In the genomic region with DNA sequence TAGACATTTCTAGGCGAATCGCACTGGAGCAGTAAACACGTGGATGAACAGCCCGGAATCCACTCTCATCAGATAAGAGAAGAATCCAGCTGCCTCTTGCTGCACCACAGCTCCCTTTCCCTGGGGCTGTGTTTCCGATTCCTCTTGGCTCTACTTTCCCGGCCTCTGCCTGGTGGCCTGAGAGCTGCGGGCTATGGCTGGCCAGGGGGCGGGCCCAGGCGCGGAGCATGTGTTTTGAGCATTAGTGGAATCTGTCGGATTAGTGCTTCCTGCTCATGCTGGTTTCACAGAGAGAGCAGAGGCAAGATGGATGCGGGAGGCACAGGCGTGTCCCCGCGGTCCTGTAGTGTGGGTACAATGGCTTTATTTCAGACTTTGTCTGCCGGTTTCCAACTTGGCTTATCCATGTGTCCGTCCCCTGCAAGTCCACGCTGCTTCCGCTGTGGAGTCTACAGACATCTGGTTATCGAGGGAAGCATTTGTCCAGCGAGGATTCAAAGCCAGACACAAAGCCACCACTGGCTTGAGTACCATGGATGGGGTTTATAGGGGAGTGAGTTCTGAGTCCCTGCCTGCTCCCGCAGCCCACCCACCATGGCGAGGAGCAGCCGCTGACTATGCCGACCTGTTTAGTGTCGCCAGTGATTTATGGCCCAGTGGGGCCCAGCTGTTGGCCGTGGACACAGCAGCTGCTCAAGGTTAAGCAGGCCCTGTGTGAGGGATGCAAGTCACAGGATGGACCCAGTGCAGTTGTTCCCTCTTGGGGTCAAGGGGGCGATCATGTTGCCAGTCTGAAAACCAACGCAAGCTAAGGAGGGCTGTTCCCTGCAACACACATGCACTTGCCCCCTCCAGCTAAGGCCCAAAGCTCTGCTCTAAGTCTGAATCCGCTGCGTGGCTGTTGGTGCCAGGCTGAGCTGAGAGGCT, we compare ENCODE assay signal across 1 cellular context.
TF ChIP-seq lines count a peak whose summit lies in the region.

No MANE protein-coding gene starts in this region.

TF ChIP-seq in HepG2, 621 proteins besides CTCF, POLR2A, EP300 and RAD21 (continued from another document and continues in another):
- TF ChIP-seq HOXA9 (CRISPR knock-in tag; IDR thresholded peaks at IDR 0.05; ENCODE audit: borderline replicate concordance) (peak; percentile 84; the same call in 1 of the 2 replicates), ZBTB38 (CRISPR knock-in tag; IDR thresholded peaks at IDR 0.05) (peak; percentile 89), ZNF660 (CRISPR knock-in tag; IDR thresholded peaks at IDR 0.05; ENCODE audit: borderline replicate concordance, low read depth) (no peak), KLF16 (CRISPR knock-in tag; IDR thresholded peaks at IDR 0.05) (peak in 1 of 2 experiments; percentile 45; a peak in 1 of 4 replicates), SP4 (CRISPR knock-in tag; IDR thresholded peaks at IDR 0.05) (peak; percentile 68; the same call in 1 of the 2 replicates), SRSF4 (IDR thresholded peaks at IDR 0.05; ENCODE audit: low read depth, low read length, poor library complexity, severe bottlenecking) (no peak), GABPB1 (CRISPR knock-in tag; IDR thresholded peaks at IDR 0.05) (peak; percentile 44; the same call in 1 of the 2 replicates), ZNF460 (CRISPR knock-in tag; IDR thresholded peaks at IDR 0.05; ENCODE audit: borderline replicate concordance) (no peak), FUBP1 (CRISPR knock-in tag; IDR thresholded peaks at IDR 0.05; ENCODE audit: borderline replicate concordance) (peak; percentile 68; the same call in 1 of the 2 replicates), ZNF501 (CRISPR knock-in tag; IDR thresholded peaks at IDR 0.05) (peak; percentile 61), GATAD1 (CRISPR knock-in tag; IDR thresholded peaks at IDR 0.05) (0 out of 2 replicates have a peak, but pooled peaks have one; percentile 18), TMF1 (CRISPR knock-in tag; IDR thresholded peaks at IDR 0.05; ENCODE audit: low read depth) (0 out of 2 replicates have a peak, but pooled peaks have one; percentile 35), HDAC2 (CRISPR knock-in tag; IDR thresholded peaks at IDR 0.05) (peak; percentile 60; the same call in 1 of the 2 replicates), MYC (CRISPR knock-in tag; IDR thresholded peaks at IDR 0.05; ENCODE audit: borderline replicate concordance) (peak; percentile 50; the same call in 1 of the 2 replicates), MTA1 (CRISPR knock-in tag; IDR thresholded peaks at IDR 0.05; ENCODE audit: borderline replicate concordance) (peak; percentile 44; the same call in 1 of the 2 replicates), PAWR (CRISPR knock-in tag; IDR thresholded peaks at IDR 0.05; ENCODE audit: borderline replicate concordance) (0 out of 2 replicates have a peak, but pooled peaks have one; percentile 32), ZBTB8A (CRISPR knock-in tag; IDR thresholded peaks at IDR 0.05; ENCODE audit: borderline replicate concordance, low read depth) (0 out of 2 replicates have a peak, but pooled peaks have one; percentile 19), ZNF441 (CRISPR knock-in tag; IDR thresholded peaks at IDR 0.05; ENCODE audit: borderline replicate concordance) (0 out of 2 replicates have a peak, but pooled peaks have one; percentile 34), NFATC3 (CRISPR knock-in tag; IDR thresholded peaks at IDR 0.05) (0 out of 2 replicates have a peak, but pooled peaks have one; percentile 27), ZNF605 (CRISPR knock-in tag; IDR thresholded peaks at IDR 0.05) (peak; percentile 54; the same call in 1 of the 2 replicates), SOX6 (IDR thresholded peaks at IDR 0.05) (no peak), SOX6 (CRISPR knock-in tag; IDR thresholded peaks at IDR 0.05) (peak; percentile 43; the same call in 1 of the 2 replicates), POLR2G (IDR thresholded peaks at IDR 0.05; ENCODE audit: low read depth, low read length) (0 out of 2 replicates have a peak, but pooled peaks have one; percentile 31), DRAP1 (CRISPR knock-in tag; IDR thresholded peaks at IDR 0.05) (0 out of 2 replicates have a peak, but pooled peaks have one; percentile 32), ASH2L (IDR thresholded peaks at IDR 0.05; ENCODE audit: insufficient read length, low read depth, low read length) (peak; percentile 21), ZZZ3 (CRISPR knock-in tag; IDR thresholded peaks at IDR 0.05; ENCODE audit: borderline replicate concordance) (0 out of 2 replicates have a peak, but pooled peaks have one; percentile 48), PHF8 (CRISPR knock-in tag; IDR thresholded peaks at IDR 0.05) (peak; percentile 43), SOX5 (CRISPR knock-in tag; IDR thresholded peaks at IDR 0.05; ENCODE audit: borderline replicate concordance) (0 out of 2 replicates have a peak, but pooled peaks have one; percentile 7), ESRRA (CRISPR knock-in tag; IDR thresholded peaks at IDR 0.05; ENCODE audit: low read depth) (peak; percentile 29; the same call in 1 of the 2 replicates)
- TF ChIP-seq, protein P1, sequence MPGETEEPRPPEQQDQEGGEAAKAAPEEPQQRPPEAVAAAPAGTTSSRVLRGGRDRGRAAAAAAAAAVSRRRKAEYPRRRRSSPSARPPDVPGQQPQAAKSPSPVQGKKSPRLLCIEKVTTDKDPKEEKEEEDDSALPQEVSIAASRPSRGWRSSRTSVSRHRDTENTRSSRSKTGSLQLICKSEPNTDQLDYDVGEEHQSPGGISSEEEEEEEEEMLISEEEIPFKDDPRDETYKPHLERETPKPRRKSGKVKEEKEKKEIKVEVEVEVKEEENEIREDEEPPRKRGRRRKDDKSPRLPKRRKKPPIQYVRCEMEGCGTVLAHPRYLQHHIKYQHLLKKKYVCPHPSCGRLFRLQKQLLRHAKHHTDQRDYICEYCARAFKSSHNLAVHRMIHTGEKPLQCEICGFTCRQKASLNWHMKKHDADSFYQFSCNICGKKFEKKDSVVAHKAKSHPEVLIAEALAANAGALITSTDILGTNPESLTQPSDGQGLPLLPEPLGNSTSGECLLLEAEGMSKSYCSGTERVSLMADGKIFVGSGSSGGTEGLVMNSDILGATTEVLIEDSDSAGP (CRISPR knock-in tag; IDR thresholded peaks at IDR 0.05; ENCODE audit: borderline replicate concordance) = peak; percentile 66; the same call in 1 of the 2 replicates
- TF ChIP-seq, protein P2, sequence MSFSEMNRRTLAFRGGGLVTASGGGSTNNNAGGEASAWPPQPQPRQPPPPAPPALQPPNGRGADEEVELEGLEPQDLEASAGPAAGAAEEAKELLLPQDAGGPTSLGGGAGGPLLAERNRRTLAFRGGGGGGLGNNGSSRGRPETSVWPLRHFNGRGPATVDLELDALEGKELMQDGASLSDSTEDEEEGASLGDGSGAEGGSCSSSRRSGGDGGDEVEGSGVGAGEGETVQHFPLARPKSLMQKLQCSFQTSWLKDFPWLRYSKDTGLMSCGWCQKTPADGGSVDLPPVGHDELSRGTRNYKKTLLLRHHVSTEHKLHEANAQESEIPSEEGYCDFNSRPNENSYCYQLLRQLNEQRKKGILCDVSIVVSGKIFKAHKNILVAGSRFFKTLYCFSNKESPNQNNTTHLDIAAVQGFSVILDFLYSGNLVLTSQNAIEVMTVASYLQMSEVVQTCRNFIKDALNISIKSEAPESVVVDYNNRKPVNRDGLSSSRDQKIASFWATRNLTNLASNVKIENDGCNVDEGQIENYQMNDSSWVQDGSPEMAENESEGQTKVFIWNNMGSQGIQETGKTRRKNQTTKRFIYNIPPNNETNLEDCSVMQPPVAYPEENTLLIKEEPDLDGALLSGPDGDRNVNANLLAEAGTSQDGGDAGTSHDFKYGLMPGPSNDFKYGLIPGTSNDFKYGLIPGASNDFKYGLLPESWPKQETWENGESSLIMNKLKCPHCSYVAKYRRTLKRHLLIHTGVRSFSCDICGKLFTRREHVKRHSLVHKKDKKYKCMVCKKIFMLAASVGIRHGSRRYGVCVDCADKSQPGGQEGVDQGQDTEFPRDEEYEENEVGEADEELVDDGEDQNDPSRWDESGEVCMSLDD (CRISPR knock-in tag; IDR thresholded peaks at IDR 0.05; ENCODE audit: borderline replicate concordance) = no peak
- TF ChIP-seq, protein P3, sequence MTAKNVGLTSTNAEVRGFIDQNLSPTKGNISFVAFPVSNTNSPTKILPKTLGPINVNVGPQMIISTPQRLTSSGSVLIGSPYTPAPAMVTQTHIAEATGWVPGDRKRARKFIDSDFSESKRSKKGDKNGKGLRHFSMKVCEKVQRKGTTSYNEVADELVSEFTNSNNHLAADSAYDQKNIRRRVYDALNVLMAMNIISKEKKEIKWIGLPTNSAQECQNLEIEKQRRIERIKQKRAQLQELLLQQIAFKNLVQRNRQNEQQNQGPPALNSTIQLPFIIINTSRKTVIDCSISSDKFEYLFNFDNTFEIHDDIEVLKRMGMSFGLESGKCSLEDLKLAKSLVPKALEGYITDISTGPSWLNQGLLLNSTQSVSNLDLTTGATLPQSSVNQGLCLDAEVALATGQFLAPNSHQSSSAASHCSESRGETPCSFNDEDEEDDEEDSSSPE (CRISPR knock-in tag; IDR thresholded peaks at IDR 0.05) = peak; percentile 24; the same call in 1 of the 2 replicates
- TF ChIP-seq, protein P4, sequence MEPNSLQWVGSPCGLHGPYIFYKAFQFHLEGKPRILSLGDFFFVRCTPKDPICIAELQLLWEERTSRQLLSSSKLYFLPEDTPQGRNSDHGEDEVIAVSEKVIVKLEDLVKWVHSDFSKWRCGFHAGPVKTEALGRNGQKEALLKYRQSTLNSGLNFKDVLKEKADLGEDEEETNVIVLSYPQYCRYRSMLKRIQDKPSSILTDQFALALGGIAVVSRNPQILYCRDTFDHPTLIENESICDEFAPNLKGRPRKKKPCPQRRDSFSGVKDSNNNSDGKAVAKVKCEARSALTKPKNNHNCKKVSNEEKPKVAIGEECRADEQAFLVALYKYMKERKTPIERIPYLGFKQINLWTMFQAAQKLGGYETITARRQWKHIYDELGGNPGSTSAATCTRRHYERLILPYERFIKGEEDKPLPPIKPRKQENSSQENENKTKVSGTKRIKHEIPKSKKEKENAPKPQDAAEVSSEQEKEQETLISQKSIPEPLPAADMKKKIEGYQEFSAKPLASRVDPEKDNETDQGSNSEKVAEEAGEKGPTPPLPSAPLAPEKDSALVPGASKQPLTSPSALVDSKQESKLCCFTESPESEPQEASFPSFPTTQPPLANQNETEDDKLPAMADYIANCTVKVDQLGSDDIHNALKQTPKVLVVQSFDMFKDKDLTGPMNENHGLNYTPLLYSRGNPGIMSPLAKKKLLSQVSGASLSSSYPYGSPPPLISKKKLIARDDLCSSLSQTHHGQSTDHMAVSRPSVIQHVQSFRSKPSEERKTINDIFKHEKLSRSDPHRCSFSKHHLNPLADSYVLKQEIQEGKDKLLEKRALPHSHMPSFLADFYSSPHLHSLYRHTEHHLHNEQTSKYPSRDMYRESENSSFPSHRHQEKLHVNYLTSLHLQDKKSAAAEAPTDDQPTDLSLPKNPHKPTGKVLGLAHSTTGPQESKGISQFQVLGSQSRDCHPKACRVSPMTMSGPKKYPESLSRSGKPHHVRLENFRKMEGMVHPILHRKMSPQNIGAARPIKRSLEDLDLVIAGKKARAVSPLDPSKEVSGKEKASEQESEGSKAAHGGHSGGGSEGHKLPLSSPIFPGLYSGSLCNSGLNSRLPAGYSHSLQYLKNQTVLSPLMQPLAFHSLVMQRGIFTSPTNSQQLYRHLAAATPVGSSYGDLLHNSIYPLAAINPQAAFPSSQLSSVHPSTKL (CRISPR knock-in tag; IDR thresholded peaks at IDR 0.05) = peak; percentile 34
